11 cellular contexts compared by ENCODE assay signal in the genomic region with DNA sequence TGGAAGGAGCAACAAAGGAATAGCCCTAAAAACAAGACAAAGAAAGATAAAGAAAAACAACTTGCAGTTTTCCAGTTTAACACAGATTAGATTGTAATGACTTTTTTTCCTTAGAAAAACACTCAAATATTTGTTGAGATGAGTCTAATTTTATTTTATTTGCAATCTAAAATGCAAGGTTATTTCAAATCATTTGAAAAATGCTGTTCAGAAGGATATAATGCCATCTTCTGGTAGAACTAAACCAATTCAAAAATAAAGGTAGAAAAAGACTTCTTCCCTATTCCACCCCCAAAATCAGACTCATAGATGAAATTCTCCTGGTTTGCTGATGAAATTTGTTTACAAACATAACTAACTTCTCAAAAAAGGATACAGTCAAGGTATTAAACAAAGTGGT.
DNase-seq lines count a peak whose midpoint lies in the region; ATAC-seq and TF ChIP-seq lines count a peak whose summit lies in the region.
"Had no signal": no experiment of that assay in that cellular context is flagged by ENCODE, and none has a peak within 500 bp of the region (broad histone marks: within the 10 kb centered on the region; RNA-seq: fewer than 3 reads in every experiment).

No MANE protein-coding gene starts in this region.

- TF ChIP-seq CTCF in LNCAP (IDR thresholded peaks at IDR 0.05) (peak; percentile 24; the same call in 1 of the 2 replicates), chondrocyte (IDR thresholded peaks at IDR 0.05) (peak; percentile 79), GM10248 (IDR thresholded peaks at IDR 0.05; ENCODE audit: control extremely low read depth, extremely low read depth, low read depth, missing control alignments) (no peak)

- H3K36me3 Mint-ChIP-seq in chondrocyte (ENCODE audit: low read depth), result no peaks in the 10 kb centered on the region
- H3K36me3 Mint-ChIP-seq: natural killer cell had no signal

- CTCF ChIA-PET in GM10248 (lab: Yijun Ruan, JAX), result interaction anchor here (1.1 to 5.5 kb wide), 3 partner anchors 8 to 273 kb away, joined by 3 to 145 read pairs (median 3); a partner anchor contains a TSS

- H3K4me3 Mint-ChIP-seq in chondrocyte (ENCODE audit: unreplicated experiment), result no peak overlapping the region
- H3K4me3 Mint-ChIP-seq: activated CD8-positive, alpha-beta memory T cell treated with anti-CD3 and anti-CD28 coated beads, Interleukin-2, amount 10 ng/mL, durations not matched to agents 7 days and 5 days; CD4-positive, alpha-beta memory T cell; natural killer cell had no signal

- ATAC-seq in GM21737 (IDR thresholded peaks at IDR 0.05; ENCODE audit: unreplicated experiment) (no peak), GM21619 (IDR thresholded peaks at IDR 0.05; ENCODE audit: unreplicated experiment) (no peak)
- ATAC-seq: activated CD8-positive, alpha-beta memory T cell treated with anti-CD3 and anti-CD28 coated beads, Interleukin-2, amount 10 ng/mL, durations not matched to agents 7 days and 5 days; natural killer cell had no signal

- POLR2A ChIA-PET in GM10248 (lab: Yijun Ruan, JAX), result no interaction called here

- H3K27ac Mint-ChIP-seq in chondrocyte (ENCODE audit: unreplicated experiment), result no peak overlapping the region
- H3K27ac Mint-ChIP-seq: activated CD8-positive, alpha-beta memory T cell treated with anti-CD3 and anti-CD28 coated beads, Interleukin-2, amount 10 ng/mL, durations not matched to agents 7 days and 5 days; natural killer cell had no signal

- no peaks in the 10 kb centered on the region for H3K9me3 Mint-ChIP-seq in chondrocyte (ENCODE audit: low read depth)
- H3K9me3 Mint-ChIP-seq: CD4-positive, alpha-beta memory T cell; natural killer cell had no signal

- DNase-seq in AG20443 (ENCODE audit: low spot score), result peak; percentile 12
- DNase-seq in chondrocyte (ENCODE audit: low spot score), result no peak
- DNase-seq in lung microvascular endothelial cell (ENCODE audit: low read depth in 2 of 2), result peak; percentile 15 to 35
- DNase-seq in NCI-H1417 treated with DMSO at 0.1 percent for 48 hours (lab: John Stamatoyannopoulos, UW), result no peak
- no peak for DNase-seq in GM10248 (ENCODE audit: extremely low spot score)
- DNase-seq: activated CD8-positive, alpha-beta memory T cell treated with anti-CD3 and anti-CD28 coated beads, Interleukin-2, amount 10 ng/mL, durations not matched to agents 7 days and 5 days; CD4-positive, alpha-beta memory T cell; natural killer cell had no signal

- H3K27me3 Mint-ChIP-seq in chondrocyte (ENCODE audit: low read depth), result no peaks in the 10 kb centered on the region
- H3K27me3 Mint-ChIP-seq: activated CD8-positive, alpha-beta memory T cell treated with anti-CD3 and anti-CD28 coated beads, Interleukin-2, amount 10 ng/mL, durations not matched to agents 7 days and 5 days; CD4-positive, alpha-beta memory T cell had no signal

- H3K4me1 Mint-ChIP-seq in chondrocyte (ENCODE audit: low read depth), result no peaks in the 10 kb centered on the region

Comparison
In these comparisons a context has a peak if more than half of its experiments do, and no peak if none do; other contexts are left out.
1. DNase-seq: peak in AG20443 (single experiment) and lung microvascular endothelial cell (2 of 2); none in chondrocyte (single experiment), NCI-H1417 treated with DMSO at 0.1 percent for 48 hours (single experiment) and GM10248 (single experiment).